26 cellular contexts compared by ENCODE assay signal in genomic region chr14:21226467-21226866, GRCh38. TPM values are rescaled to one million over a fixed set of nuclear protein-coding genes. Genes with fewer than 3 reads are reported as not detected.
A peak's percentile ranks its signal among the peaks of the same experiment; 100 is the strongest.
DNase-seq lines count a peak whose midpoint lies in the region; ATAC-seq and TF ChIP-seq lines count a peak whose summit lies in the region.
"Had no signal": no experiment of that assay in that cellular context is flagged by ENCODE, and none has a peak within 500 bp of the region (broad histone marks: within the 10 kb centered on the region; RNA-seq: fewer than 3 reads in every experiment).

No MANE protein-coding gene starts in this region.

- H3F3A ChIP-seq in GM23338 (replicated peaks; ENCODE audit: low read depth), result peaks cover 55% of the 10 kb centered on the region

- H3K9me2 ChIP-seq in GM23338 (ENCODE audit: insufficient read depth), result no peaks in the 10 kb centered on the region

- H4K20me1 ChIP-seq in GM23338 (replicated peaks; ENCODE audit: insufficient read depth), result peaks cover 96% of the 10 kb centered on the region

- H3K4me1 Mint-ChIP-seq in CD4-positive, alpha-beta T cell (ENCODE audit: low read depth), result peaks cover 69% of the 10 kb centered on the region
- H3K4me1 Mint-ChIP-seq in GM23338, result peaks cover 33% of the 10 kb centered on the region
- peaks cover 54 to 62% of the 10 kb centered on the region in 2 donors for H3K4me1 Mint-ChIP-seq in effector memory CD8-positive, alpha-beta T cell (ENCODE audit: low read depth in 2 of 2)

- no peak overlapping the region for H3K23ac ChIP-seq in trophoblast cell (ENCODE audit: low read length)

- no peaks in the 10 kb centered on the region for H3K79me1 ChIP-seq in trophoblast cell (ENCODE audit: low read length)

- H2AFZ ChIP-seq in GM23338, result no peak overlapping the region
- H2AFZ ChIP-seq in trophoblast cell (ENCODE audit: insufficient read depth, low read length, poor library complexity), result no peak overlapping the region

- no peak overlapping the region for H4K12ac ChIP-seq in trophoblast cell (ENCODE audit: low read depth, low read length)

- POLR2A ChIA-PET in CD4-positive, alpha-beta T cell (lab: Charles Lee), result no interaction called here
- POLR2A ChIA-PET in A673 (lab: Charles Lee; ENCODE audit: low non-redundant PET), result no interaction called here

- no peak for ATAC-seq in CD4-positive, alpha-beta T cell (ENCODE audit: poor library complexity)
- ATAC-seq in GM23338 (no peak), HG02973 (IDR thresholded peaks at IDR 0.05; ENCODE audit: unreplicated experiment) (no peak), GM19452 (IDR thresholded peaks at IDR 0.05; ENCODE audit: unreplicated experiment) (no peak)
- ATAC-seq in effector memory CD8-positive, alpha-beta T cell (replicated peaks), result no peak

- H3K4me3 ChIP-seq in GM23338 (no peak overlapping the region), trophoblast cell (ENCODE audit: low read depth, low read length) (no peak overlapping the region), A673 (ENCODE audit: low read depth, low read length, poor library complexity, severe bottlenecking) (no peak overlapping the region)
- H3K4me3 ChIP-seq: SK-N-MC had no signal

- H3K4ac ChIP-seq in trophoblast cell (ENCODE audit: low read depth, low read length), result peak overlapping the region; percentile 89

- H3K9me3 ChIP-seq in CD4-positive, alpha-beta T cell (ENCODE audit: control insufficient read depth, low read length), result no peaks in the 10 kb centered on the region
- H3K9me3 ChIP-seq in trophoblast cell (ENCODE audit: insufficient read depth, low read depth, low read length) (no peaks in the 10 kb centered on the region), A673 (ENCODE audit: low read depth, low read length, poor library complexity, severe bottlenecking) (no peaks in the 10 kb centered on the region)

- 100% methylated on average over 2 of the region's 8 CpGs for WGBS in trophoblast cell (ENCODE audit: extremely low coverage, insufficient coverage, insufficient read length)

- H3K36me3 Mint-ChIP-seq in CD4-positive, alpha-beta T cell (ENCODE audit: low read depth), result peaks cover 90% of the 10 kb centered on the region
- H3K36me3 Mint-ChIP-seq in GM23338 (ENCODE audit: low read depth), result peaks cover 99% of the 10 kb centered on the region
- peaks cover 100% of the 10 kb centered on the region for H3K36me3 Mint-ChIP-seq in effector memory CD8-positive, alpha-beta T cell (ENCODE audit: insufficient read depth)

- no peak overlapping the region for H3K18ac ChIP-seq in trophoblast cell (ENCODE audit: low read length)

- peaks cover 78% of the 10 kb centered on the region for H3K36me3 ChIP-seq in GM23338 (ENCODE audit: insufficient read depth)
- H3K36me3 ChIP-seq in trophoblast cell (ENCODE audit: control insufficient read depth in 1 of 2, insufficient read depth in 2 of 2, low read length in 2 of 2), result peaks cover 43 to 51% of the 10 kb centered on the region in 2 experiments
- peaks cover 98% of the 10 kb centered on the region for H3K36me3 ChIP-seq in A673 (ENCODE audit: insufficient read depth, low read length, poor library complexity, severe bottlenecking)

- no peak for DNase-seq in CD4-positive, alpha-beta T cell
- DNase-seq in GM23338 (ENCODE audit: low spot score) (no peak), trophoblast cell (no peak), A673 (ENCODE audit: low spot score) (no peak)
- DNase-seq in effector memory CD8-positive, alpha-beta T cell, result no peak
- DNase-seq: ACHN; C1 segment of cervical spinal cord; COR-L47; DMS79; H9; KBM-7; MM.1S; NCI-H1092 treated with DMSO at 0.1 percent for 48 hours; NCI-H146; NCI-H2029; NCI-H2227 treated with DMSO at 0.1 percent for 48 hours; NCI-H510A; NCI-H748 treated with DMSO at 0.1 percent for 48 hours; NK-92 treated with Interleukin-12 subunit alpha and Interleukin-12 subunit beta, amount 100 ng/mL, for 24 hours; SHP77 treated with DMSO at 0.1 percent for 48 hours; SW 1271 had no signal

- CTCF ChIA-PET in CD4-positive, alpha-beta T cell (lab: Charles Lee), result interaction anchor here (1.1 to 1.4 kb wide), 2 partner anchors 9 to 14 kb away, joined by 3 read pairs; no protein-coding TSS in a partner anchor
- CTCF ChIA-PET in A673 (lab: Charles Lee), result no interaction called here

- intact Hi-C loops in CD4-positive, alpha-beta T cell (cut with DNase I, micrococcal nuclease), result no loop called here
- intact Hi-C loops in A673 (cut with micrococcal nuclease; ENCODE audit: unreplicated experiment), result no loop called here

- no peak overlapping the region for H2BK120ac ChIP-seq in trophoblast cell (ENCODE audit: insufficient read depth, low read length, poor library complexity)

- H3K27me3 Mint-ChIP-seq in CD4-positive, alpha-beta T cell, result no peaks in the 10 kb centered on the region
- peaks cover 6% of the 10 kb centered on the region for H3K27me3 Mint-ChIP-seq in GM23338 (ENCODE audit: insufficient read depth, low read depth, poor library complexity)
- no peaks in the 10 kb centered on the region for H3K27me3 Mint-ChIP-seq in effector memory CD8-positive, alpha-beta T cell

- no peak for TF ChIP-seq CTCF in CD4-positive, alpha-beta T cell (IDR thresholded peaks at IDR 0.05)
- TF ChIP-seq CTCF in GM23338 (conservative IDR thresholded peaks at IDR 0.05; ENCODE audit: low read depth in 2 of 2) (no peak), A673 (conservative IDR thresholded peaks at IDR 0.05; ENCODE audit: low read depth, low read length) (no peak)

- no peak overlapping the region for H2BK5ac ChIP-seq in trophoblast cell (ENCODE audit: low read depth, low read length, poor library complexity)

- no TSS peak for BruUV-seq in A673 (replicated peaks; lab: Mats Ljungman, UMichigan)

- no peak overlapping the region for H3K14ac ChIP-seq in trophoblast cell (ENCODE audit: low read length)

- H3K4me1 ChIP-seq in GM23338 (ENCODE audit: insufficient read depth) (0 out of 2 replicates have a peak, but pooled peaks cover 4% of the 10 kb centered on the region), trophoblast cell (ENCODE audit: control insufficient read depth in 1 of 2, insufficient read depth in 2 of 2, low read length in 2 of 2) (no peaks in the 10 kb centered on the region), A673 (ENCODE audit: insufficient read depth, low read length, poor library complexity, severe bottlenecking) (peaks cover 21% of the 10 kb centered on the region)

- H3K79me2 ChIP-seq in GM23338 (replicated peaks; ENCODE audit: insufficient read depth), result peaks cover 100% of the 10 kb centered on the region
- peaks cover 2% of the 10 kb centered on the region for H3K79me2 ChIP-seq in trophoblast cell (ENCODE audit: control insufficient read depth, insufficient read depth, low read length, poor library complexity)

- H3K4me2 ChIP-seq in GM23338 (no peak overlapping the region), trophoblast cell (ENCODE audit: low read length) (no peak overlapping the region)

- peak overlapping the region; percentile 8 for H3K27ac Mint-ChIP-seq in CD4-positive, alpha-beta T cell
- no peak overlapping the region for H3K27ac Mint-ChIP-seq in GM23338
- H3K27ac Mint-ChIP-seq in effector memory CD8-positive, alpha-beta T cell, result peak overlapping the region; percentile 52 to 62

- H3K9me3 Mint-ChIP-seq in CD4-positive, alpha-beta T cell, result no peaks in the 10 kb centered on the region
- no peaks in the 10 kb centered on the region; the same call in 2 of the 3 replicates for H3K9me3 Mint-ChIP-seq in GM23338
- no peaks in the 10 kb centered on the region for H3K9me3 Mint-ChIP-seq in effector memory CD8-positive, alpha-beta T cell
- H3K9me3 Mint-ChIP-seq: H9 had no signal

- H3K27me3 ChIP-seq in CD4-positive, alpha-beta T cell (ENCODE audit: control insufficient read depth, insufficient read depth, low read length), result no peaks in the 10 kb centered on the region
- no peaks in the 10 kb centered on the region for H3K27me3 ChIP-seq in GM23338 (ENCODE audit: insufficient read depth)
- H3K27me3 ChIP-seq in trophoblast cell (ENCODE audit: insufficient read depth, low read length), result no peaks in the 10 kb centered on the region
- no peaks in the 10 kb centered on the region for H3K27me3 ChIP-seq in A673 (replicated peaks; ENCODE audit: insufficient read depth, low read depth, low read length, poor library complexity)

- no peak overlapping the region for H3K4me3 Mint-ChIP-seq in CD4-positive, alpha-beta T cell
- H3K4me3 Mint-ChIP-seq in GM23338, result no peak overlapping the region
- no peak overlapping the region for H3K4me3 Mint-ChIP-seq in effector memory CD8-positive, alpha-beta T cell

- H4K91ac ChIP-seq in trophoblast cell (ENCODE audit: low read depth, low read length), result no peak overlapping the region

- H3K27ac ChIP-seq in CD4-positive, alpha-beta T cell (ENCODE audit: low read depth, low read length), result no peak overlapping the region
- H3K27ac ChIP-seq in GM23338 (ENCODE audit: low read depth) (peak overlapping the region; percentile 20; the same call in 1 of the 2 replicates), trophoblast cell (ENCODE audit: low read depth, low read length) (no peak overlapping the region), A673 (ENCODE audit: low read depth, low read length, poor library complexity, severe bottlenecking) (no peak overlapping the region)
- H3K27ac ChIP-seq: HL-60, RWPE1 had no signal

- no peak overlapping the region for H4K8ac ChIP-seq in trophoblast cell (ENCODE audit: low read depth, low read length)

- H2BK12ac ChIP-seq in trophoblast cell (ENCODE audit: low read length), result no peak overlapping the region

- H2AK5ac ChIP-seq in trophoblast cell (ENCODE audit: low read length), result no peak overlapping the region

- H3K9ac ChIP-seq in trophoblast cell (ENCODE audit: low read length), result no peak overlapping the region

TF ChIP-seq in GM23338, 12 proteins besides CTCF, POLR2A, EP300 and RAD21:
- TF ChIP-seq JUNB (IDR thresholded peaks at IDR 0.05; ENCODE audit: unreplicated experiment), result no peak
- TF ChIP-seq POLR2AphosphoS5 (IDR thresholded peaks at IDR 0.05; ENCODE audit: low read depth), result 0 out of 2 replicates have a peak, but pooled peaks have one; percentile 22

RNA-seq across cellular contexts. Expression of gene HNRNPC, which starts 42.8 kb away (rescaled TPM):
- 100 to 1,000 TPM; 507 to 528 TPM for total RNA-seq in CD4-positive, alpha-beta T cell
- total RNA-seq in GM23338 (2014; rRNA removed; shearing (Covaris generic)), result 1,259 and 1,323 TPM in 2 replicates
- polyA plus RNA-seq in GM23338 (2016; fragmentation: Nextera tagmentation; extraction: Ambion mirVana), result 1,257 and 1,296 TPM in 2 replicates
- 959 and 960 TPM in 2 replicates for polyA plus RNA-seq in trophoblast cell (2013)
- 934 and 949 TPM in 2 replicates for total RNA-seq in A673 (2021)

RNA-seq across cellular contexts. Expression of gene RPGRIP1, which starts 53.4 kb away (rescaled TPM):
- total RNA-seq in CD4-positive, alpha-beta T cell, result not detected
- 0.93 and 1.6 TPM in 2 replicates for total RNA-seq in GM23338 (2014; rRNA removed; shearing (Covaris generic))
- polyA plus RNA-seq in GM23338 (2016; fragmentation: Nextera tagmentation; extraction: Ambion mirVana), result 0.24 and 0.26 TPM in 2 replicates
- 0.01 TPM in 1 of 2 replicates, not detected in the other for polyA plus RNA-seq in trophoblast cell (2013)
- 0.86 and 0.98 TPM in 2 replicates for total RNA-seq in A673 (2021)
